Comparison of ENCODE assay signal across 9 cellular contexts in genomic region chr12:85155791-85156190, GRCh38.
A peak's percentile ranks its signal among the peaks of the same experiment; 100 is the strongest.
DNase-seq lines count a peak whose midpoint lies in the region; TF ChIP-seq lines count a peak whose summit lies in the region.
"Had no signal": no experiment of that assay in that cellular context is flagged by ENCODE, and none has a peak within 500 bp of the region (broad histone marks: within the 10 kb centered on the region; RNA-seq: fewer than 3 reads in every experiment).

No MANE protein-coding gene starts in this region.

- TF ChIP-seq EP300 in Ishikawa (IDR thresholded peaks at IDR 0.05; ENCODE audit: borderline replicate concordance), result no peak

- peak; percentile 44 for TF ChIP-seq RAD21 in Ishikawa (IDR thresholded peaks at IDR 0.05; ENCODE audit: low read depth)

- CTCF ChIA-PET in PC-9 (lab: Charles Lee), result interaction anchor here (0.8 to 1.0 kb wide), 2 partner anchors 286 to 293 kb away, joined by 3 read pairs; no protein-coding TSS in a partner anchor

- no peak for DNase-seq in PC-9
- peak; percentile 42 for DNase-seq in fibroblast of pulmonary artery (ENCODE audit: low read depth)
- no peak for DNase-seq in cerebellar nuclear complex (lab: John Stamatoyannopoulos, UW)
- DNase-seq in Ammon's horn (ENCODE audit: low spot score), result no peak
- no peak for DNase-seq in stimulated activated CD4-positive, alpha-beta T cell treated with anti-CD3 and anti-CD28 coated beads, Interleukin-1b, Interleukin-23, amount 100 ng/mL, for 48 hours
- DNase-seq in midbrain (lab: John Stamatoyannopoulos, UW), result no peak
- DNase-seq: activated CD4-positive, alpha-beta T cell treated with anti-CD3 and anti-CD28 coated beads for 1 hour had no signal

- intact Hi-C loops in PC-9 (cut with micrococcal nuclease; ENCODE audit: unreplicated experiment), result loop anchor here (5.0 kb wide), 2 partner anchors 292 to 767 kb away; no protein-coding TSS in a partner anchor

- H3F3A ChIP-seq in PC-9 (ENCODE audit: insufficient read depth, low read depth), result no peaks in the 10 kb centered on the region

- H3K79me2 ChIP-seq in ACC112 (ENCODE audit: control insufficient read depth, insufficient read depth, low read length, unreplicated experiment) (no peaks in the 10 kb centered on the region), PC-9 (ENCODE audit: low read depth) (no peaks in the 10 kb centered on the region)

- H3K27ac ChIP-seq in ACC112 (ENCODE audit: low read depth, low read length), result no peak overlapping the region
- no peak overlapping the region for H3K27ac ChIP-seq in PC-9

- H3K4me2 ChIP-seq in PC-9, result no peak overlapping the region

- H3K36me3 ChIP-seq in ACC112 (ENCODE audit: insufficient read depth, low read length) (no peaks in the 10 kb centered on the region), PC-9 (ENCODE audit: low read depth) (no peaks in the 10 kb centered on the region)

- POLR2A ChIA-PET in PC-9 (lab: Charles Lee; ENCODE audit: unreplicated experiment), result interaction anchor here (0.5 kb wide), 1 partner anchor 22 kb away, joined by 4 read pairs; no protein-coding TSS in a partner anchor

- H3K4me3 ChIP-seq in ACC112 (ENCODE audit: low read depth, low read length) (no peak overlapping the region), PC-9 (no peak overlapping the region), fibroblast of pulmonary artery (replicated peaks; ENCODE audit: low read depth, low read length) (no peak overlapping the region)

- TF ChIP-seq CTCF in PC-9 (conservative IDR thresholded peaks at IDR 0.05), result peak; percentile 62
- peak; percentile 12 for TF ChIP-seq CTCF in fibroblast of pulmonary artery (IDR thresholded peaks at IDR 0.05; ENCODE audit: low read length, missing control alignments)

- no peaks in the 10 kb centered on the region for H3K9me2 ChIP-seq in PC-9 (ENCODE audit: insufficient read depth)

- H3K4me1 ChIP-seq in ACC112 (ENCODE audit: control insufficient read depth, insufficient read depth, low read length, unreplicated experiment) (no peaks in the 10 kb centered on the region), PC-9 (replicated peaks; ENCODE audit: insufficient read depth) (no peaks in the 10 kb centered on the region)

- peaks cover 11% of the 10 kb centered on the region; the same call in 1 of the 2 replicates for H3K27me3 ChIP-seq in ACC112 (ENCODE audit: insufficient read depth, low read length)
- H3K27me3 ChIP-seq in PC-9 (ENCODE audit: insufficient read depth, low read depth), result no peaks in the 10 kb centered on the region

- H2AFZ ChIP-seq in ACC112 (ENCODE audit: low read length, unreplicated experiment) (peak overlapping the region; percentile 21), PC-9 (no peak overlapping the region)

- no peaks in the 10 kb centered on the region for H4K20me1 ChIP-seq in PC-9 (ENCODE audit: insufficient read depth)

- no TSS peak for BruUV-seq in PC-9 (replicated peaks; lab: Mats Ljungman, UMichigan)

- H3K9me3 ChIP-seq in PC-9 (ENCODE audit: insufficient read depth, low read depth), result no peaks in the 10 kb centered on the region

TF ChIP-seq in Ishikawa, 13 proteins besides CTCF, POLR2A, EP300 and RAD21:
- TF ChIP-seq FOXM1 (IDR thresholded peaks at IDR 0.05; ENCODE audit: borderline replicate concordance, low read depth) (no peak), YY1 (IDR thresholded peaks at IDR 0.05; ENCODE audit: low read depth) (no peak), MAX (IDR thresholded peaks at IDR 0.05) (no peak), ZBTB7A (IDR thresholded peaks at IDR 0.05; ENCODE audit: low read depth) (no peak), TCF12 (IDR thresholded peaks at IDR 0.05; ENCODE audit: low read depth) (no peak), CREB1 (IDR thresholded peaks at IDR 0.05; ENCODE audit: low read depth) (no peak), CEBPB (IDR thresholded peaks at IDR 0.05) (no peak), USF1 (IDR thresholded peaks at IDR 0.05) (no peak), NFIC (IDR thresholded peaks at IDR 0.05) (no peak), EGR1 (IDR thresholded peaks at IDR 0.05) (no peak), TAF1 (IDR thresholded peaks at IDR 0.05; ENCODE audit: low read depth) (no peak)
- TF ChIP-seq, protein P1, sequence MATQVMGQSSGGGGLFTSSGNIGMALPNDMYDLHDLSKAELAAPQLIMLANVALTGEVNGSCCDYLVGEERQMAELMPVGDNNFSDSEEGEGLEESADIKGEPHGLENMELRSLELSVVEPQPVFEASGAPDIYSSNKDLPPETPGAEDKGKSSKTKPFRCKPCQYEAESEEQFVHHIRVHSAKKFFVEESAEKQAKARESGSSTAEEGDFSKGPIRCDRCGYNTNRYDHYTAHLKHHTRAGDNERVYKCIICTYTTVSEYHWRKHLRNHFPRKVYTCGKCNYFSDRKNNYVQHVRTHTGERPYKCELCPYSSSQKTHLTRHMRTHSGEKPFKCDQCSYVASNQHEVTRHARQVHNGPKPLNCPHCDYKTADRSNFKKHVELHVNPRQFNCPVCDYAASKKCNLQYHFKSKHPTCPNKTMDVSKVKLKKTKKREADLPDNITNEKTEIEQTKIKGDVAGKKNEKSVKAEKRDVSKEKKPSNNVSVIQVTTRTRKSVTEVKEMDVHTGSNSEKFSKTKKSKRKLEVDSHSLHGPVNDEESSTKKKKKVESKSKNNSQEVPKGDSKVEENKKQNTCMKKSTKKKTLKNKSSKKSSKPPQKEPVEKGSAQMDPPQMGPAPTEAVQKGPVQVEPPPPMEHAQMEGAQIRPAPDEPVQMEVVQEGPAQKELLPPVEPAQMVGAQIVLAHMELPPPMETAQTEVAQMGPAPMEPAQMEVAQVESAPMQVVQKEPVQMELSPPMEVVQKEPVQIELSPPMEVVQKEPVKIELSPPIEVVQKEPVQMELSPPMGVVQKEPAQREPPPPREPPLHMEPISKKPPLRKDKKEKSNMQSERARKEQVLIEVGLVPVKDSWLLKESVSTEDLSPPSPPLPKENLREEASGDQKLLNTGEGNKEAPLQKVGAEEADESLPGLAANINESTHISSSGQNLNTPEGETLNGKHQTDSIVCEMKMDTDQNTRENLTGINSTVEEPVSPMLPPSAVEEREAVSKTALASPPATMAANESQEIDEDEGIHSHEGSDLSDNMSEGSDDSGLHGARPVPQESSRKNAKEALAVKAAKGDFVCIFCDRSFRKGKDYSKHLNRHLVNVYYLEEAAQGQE (IDR thresholded peaks at IDR 0.05; ENCODE audit: low read depth), result no peak
TF ChIP-seq in Ishikawa: peak in this region for 0.
